1 cellular context compared by ENCODE assay signal in the genomic region with DNA sequence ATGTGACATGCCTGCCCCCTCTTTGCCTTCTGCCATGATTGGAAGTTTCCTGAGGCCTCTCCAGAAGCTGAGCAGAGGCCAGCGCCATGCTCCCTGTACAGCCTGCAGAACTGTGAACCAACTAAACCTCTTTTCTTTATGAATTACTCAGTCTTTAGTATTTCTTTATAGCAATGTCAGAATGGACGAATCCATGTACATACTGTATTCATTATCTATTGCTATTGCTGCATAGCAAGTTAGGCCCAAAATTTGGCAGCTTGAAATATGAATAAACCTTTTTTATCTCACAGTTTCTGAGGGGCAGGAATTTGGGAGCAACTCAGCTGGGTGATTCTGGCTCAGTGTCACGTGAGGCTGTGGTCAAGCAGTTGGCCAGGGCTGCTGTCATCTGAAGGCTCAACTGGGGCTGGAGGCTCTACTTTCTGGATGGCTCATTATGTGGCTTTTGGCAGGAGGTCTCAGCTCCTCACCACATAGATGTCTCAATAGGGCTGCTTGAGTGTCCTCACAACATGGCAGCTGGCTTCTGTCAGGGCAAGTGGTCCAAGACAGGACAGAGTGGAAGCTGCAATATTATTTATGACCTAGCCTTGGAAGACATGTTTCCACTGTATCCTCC.
TF ChIP-seq lines count a peak whose summit lies in the region.

No MANE protein-coding gene starts in this region.

TF ChIP-seq in HepG2, 621 proteins besides CTCF, POLR2A, EP300 and RAD21:
- TF ChIP-seq, protein P1, sequence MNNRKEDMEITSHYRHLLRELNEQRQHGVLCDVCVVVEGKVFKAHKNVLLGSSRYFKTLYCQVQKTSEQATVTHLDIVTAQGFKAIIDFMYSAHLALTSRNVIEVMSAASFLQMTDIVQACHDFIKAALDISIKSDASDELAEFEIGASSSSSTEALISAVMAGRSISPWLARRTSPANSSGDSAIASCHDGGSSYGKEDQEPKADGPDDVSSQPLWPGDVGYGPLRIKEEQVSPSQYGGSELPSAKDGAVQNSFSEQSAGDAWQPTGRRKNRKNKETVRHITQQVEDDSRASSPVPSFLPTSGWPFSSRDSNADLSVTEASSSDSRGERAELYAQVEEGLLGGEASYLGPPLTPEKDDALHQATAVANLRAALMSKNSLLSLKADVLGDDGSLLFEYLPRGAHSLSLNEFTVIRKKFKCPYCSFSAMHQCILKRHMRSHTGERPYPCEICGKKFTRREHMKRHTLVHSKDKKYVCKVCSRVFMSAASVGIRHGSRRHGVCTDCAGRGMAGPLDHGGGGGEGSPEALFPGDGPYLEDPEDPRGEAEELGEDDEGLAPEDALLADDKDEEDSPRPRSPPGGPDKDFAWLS (CRISPR knock-in tag; IDR thresholded peaks at IDR 0.05; ENCODE audit: borderline replicate concordance) = no peak
- TF ChIP-seq ATM (IDR thresholded peaks at IDR 0.05; ENCODE audit: borderline replicate concordance) (no peak), ZNF776 (CRISPR knock-in tag; IDR thresholded peaks at IDR 0.05) (0 out of 2 replicates have a peak, but pooled peaks have one; percentile 28), ZFP36 (IDR thresholded peaks at IDR 0.05; ENCODE audit: borderline replicate concordance, low read depth, low read length, partially characterized antibody) (no peak)
- TF ChIP-seq, protein P2, sequence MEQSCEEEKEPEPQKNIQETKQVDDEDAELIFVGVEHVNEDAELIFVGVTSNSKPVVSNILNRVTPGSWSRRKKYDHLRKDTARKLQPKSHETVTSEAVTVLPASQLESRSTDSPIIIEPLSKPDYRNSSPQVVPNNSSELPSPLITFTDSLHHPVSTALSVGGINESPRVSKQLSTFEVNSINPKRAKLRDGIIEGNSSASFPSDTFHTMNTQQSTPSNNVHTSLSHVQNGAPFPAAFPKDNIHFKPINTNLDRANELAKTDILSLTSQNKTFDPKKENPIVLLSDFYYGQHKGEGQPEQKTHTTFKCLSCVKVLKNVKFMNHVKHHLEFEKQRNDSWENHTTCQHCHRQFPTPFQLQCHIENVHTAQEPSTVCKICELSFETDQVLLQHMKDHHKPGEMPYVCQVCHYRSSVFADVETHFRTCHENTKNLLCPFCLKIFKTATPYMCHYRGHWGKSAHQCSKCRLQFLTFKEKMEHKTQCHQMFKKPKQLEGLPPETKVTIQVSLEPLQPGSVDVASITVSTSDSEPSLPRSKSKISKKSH (CRISPR knock-in tag; IDR thresholded peaks at IDR 0.05; ENCODE audit: borderline replicate concordance) = 0 out of 2 replicates have a peak, but pooled peaks have one; percentile 21
